Comparison of ENCODE assay signal across 27 cellular contexts in genomic region chr22:27648853-27649252, GRCh38.
"Had no signal": no experiment of that assay in that cellular context is flagged by ENCODE, and none has a peak within 500 bp of the region (broad histone marks: within the 10 kb centered on the region; RNA-seq: fewer than 3 reads in every experiment).

No MANE protein-coding gene starts in this region.

- H3K9me3 ChIP-seq: ovary, psoas muscle, right lobe of liver, sigmoid colon, stomach, thoracic aorta, thyroid gland, tibial nerve, upper lobe of left lung, uterus had no signal

- DNase-seq: naive thymus-derived CD4-positive, alpha-beta T cell; natural killer cell; occipital lobe; posterior cingulate gyrus; psoas muscle; right cardiac atrium; right lobe of liver; sigmoid colon; small intestine; stimulated activated CD4-positive, alpha-beta T cell treated with anti-CD3 and anti-CD28 coated beads, Interleukin-15, amount 100 ng/mL, for 24 hours; stimulated activated CD4-positive, alpha-beta T cell treated with anti-CD3 and anti-CD28 coated beads, Interleukin-2, amount 100 ng/mL, for 24 hours; stimulated activated CD4-positive, alpha-beta T cell treated with anti-CD3 and anti-CD28 coated beads, Interleukin-2, amount 100 ng/mL, for 48 hours; stimulated activated CD4-positive, alpha-beta T cell treated with anti-CD3 and anti-CD28 coated beads, Interleukin-4, amount 100 ng/mL, for 24 hours; stimulated activated naive B cell treated with anti-CD40 and anti-IgM and Interleukin-4, amounts not matched to agents 10 μg/mL and 1 μg/mL and 100 μg/mL, for 72 hours; stimulated activated naive CD4-positive, alpha-beta T cell treated with Interleukin-2 at 50 U/mL for 16 hours; stomach; thyroid gland; trophoblast cell; upper lobe of left lung; uterus had no signal

- H3K27ac ChIP-seq: ovary, parathyroid adenoma, right lobe of liver, sigmoid colon, stomach, thoracic aorta, thyroid gland, tibial nerve, upper lobe of left lung, uterus had no signal

- FAIRE-seq: small intestine had no signal

- H3K36me3 Mint-ChIP-seq: natural killer cell; stimulated activated effector memory CD8-positive, alpha-beta T cell treated with anti-CD3 and anti-CD28 coated beads, Interleukin-12 subunit alpha, Interleukin-12 subunit beta, amount 100 ng/mL, for 72 hours; stimulated activated naive B cell treated with anti-CD40 and anti-IgM and Interleukin-4, amounts not matched to agents 10 μg/mL and 1 μg/mL and 100 μg/mL, for 72 hours had no signal

- H3K4me1 ChIP-seq: parathyroid adenoma, thyroid gland, upper lobe of left lung, uterus had no signal

- H3K36me3 ChIP-seq: ovary, right lobe of liver, sigmoid colon, stomach, thoracic aorta, thyroid gland, tibial nerve, upper lobe of left lung, uterus had no signal

- H3K27ac Mint-ChIP-seq: naive thymus-derived CD4-positive, alpha-beta T cell; natural killer cell; stimulated activated effector memory CD8-positive, alpha-beta T cell treated with anti-CD3 and anti-CD28 coated beads, Interleukin-12 subunit alpha, Interleukin-12 subunit beta, amount 100 ng/mL, for 72 hours; stimulated activated naive B cell treated with anti-CD40 and anti-IgM and Interleukin-4, amounts not matched to agents 10 μg/mL and 1 μg/mL and 100 μg/mL, for 72 hours; stimulated activated naive CD8-positive, alpha-beta T cell treated with anti-CD3 and anti-CD28 coated beads, Interleukin-15, Interleukin-2, amounts not matched to agents 100 ng/mL and 50 ng/mL, for 24 hours had no signal

- H3K79me2 ChIP-seq: parathyroid adenoma had no signal

- H3K4me3 ChIP-seq: ovary, psoas muscle, right lobe of liver, sigmoid colon, stomach, thoracic aorta, thyroid gland, tibial nerve, upper lobe of left lung, uterus had no signal

- H2AFZ ChIP-seq: parathyroid adenoma had no signal

- H3K4me3 Mint-ChIP-seq: naive thymus-derived CD4-positive, alpha-beta T cell; natural killer cell; nephron; stimulated activated effector memory CD8-positive, alpha-beta T cell treated with anti-CD3 and anti-CD28 coated beads, Interleukin-12 subunit alpha, Interleukin-12 subunit beta, amount 100 ng/mL, for 72 hours; stimulated activated naive B cell treated with anti-CD40 and anti-IgM and Interleukin-4, amounts not matched to agents 10 μg/mL and 1 μg/mL and 100 μg/mL, for 72 hours; stimulated activated naive CD8-positive, alpha-beta T cell treated with anti-CD3 and anti-CD28 coated beads, Interleukin-15, Interleukin-2, amounts not matched to agents 100 ng/mL and 50 ng/mL, for 24 hours had no signal

- H3K27me3 ChIP-seq: ovary, right lobe of liver, sigmoid colon, stomach, thyroid gland, tibial nerve, upper lobe of left lung, uterus had no signal

- ATAC-seq: naive thymus-derived CD4-positive, alpha-beta T cell; natural killer cell; psoas muscle; right cardiac atrium; right lobe of liver; stimulated activated effector memory CD8-positive, alpha-beta T cell treated with anti-CD3 and anti-CD28 coated beads, Interleukin-12 subunit alpha, Interleukin-12 subunit beta, amount 100 ng/mL, for 72 hours; stimulated activated naive B cell treated with anti-CD40 and anti-IgM and Interleukin-4, amounts not matched to agents 10 μg/mL and 1 μg/mL and 100 μg/mL, for 72 hours had no signal

- H3K4me1 Mint-ChIP-seq: naive thymus-derived CD4-positive, alpha-beta T cell; natural killer cell; stimulated activated effector memory CD8-positive, alpha-beta T cell treated with anti-CD3 and anti-CD28 coated beads, Interleukin-12 subunit alpha, Interleukin-12 subunit beta, amount 100 ng/mL, for 72 hours; stimulated activated naive B cell treated with anti-CD40 and anti-IgM and Interleukin-4, amounts not matched to agents 10 μg/mL and 1 μg/mL and 100 μg/mL, for 72 hours had no signal

- H3K9me3 Mint-ChIP-seq: natural killer cell; stimulated activated effector memory CD8-positive, alpha-beta T cell treated with anti-CD3 and anti-CD28 coated beads, Interleukin-12 subunit alpha, Interleukin-12 subunit beta, amount 100 ng/mL, for 72 hours had no signal
